1 cellular context compared by ENCODE assay signal in the genomic region with DNA sequence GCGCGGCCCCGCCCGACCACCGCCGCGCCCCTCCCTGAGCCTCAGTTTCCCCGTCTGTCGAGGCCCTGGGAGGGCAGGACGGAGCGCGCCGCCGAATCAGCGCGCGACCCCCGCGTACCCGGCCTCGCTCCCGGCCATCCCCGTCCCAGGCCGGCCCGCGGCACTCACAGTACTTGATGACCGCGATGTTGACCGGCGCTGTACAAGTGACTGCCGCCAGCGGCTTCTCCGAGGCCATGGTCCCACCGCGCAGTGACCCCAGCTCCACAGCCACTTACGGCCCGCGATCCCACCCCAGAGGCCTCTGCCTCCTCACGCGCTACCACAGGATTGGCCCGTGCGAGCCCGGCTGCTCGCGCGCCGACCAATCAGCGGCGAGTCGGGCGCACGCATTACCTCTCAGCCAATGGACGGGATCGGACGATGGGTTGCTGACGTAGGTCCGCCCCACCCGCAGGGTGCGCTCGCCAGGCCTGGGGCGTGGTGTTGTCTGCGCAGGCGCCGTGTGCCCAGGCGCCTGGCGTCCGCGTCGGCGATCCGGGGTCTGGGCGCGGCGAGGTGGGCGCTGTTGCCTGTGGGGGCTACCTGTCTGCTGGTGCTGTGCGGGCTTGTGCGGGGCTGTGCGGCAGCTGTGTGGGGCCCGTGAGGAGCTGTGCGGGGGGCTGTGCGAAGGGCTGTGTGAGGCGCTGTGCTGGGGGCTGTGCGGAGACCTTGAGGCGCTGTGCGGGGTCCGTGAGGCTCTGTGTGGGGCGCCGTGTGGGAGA.
A peak's percentile ranks its signal among the peaks of the same experiment; 100 is the strongest.
TF ChIP-seq lines count a peak whose summit lies in the region.

A gene with protein sequence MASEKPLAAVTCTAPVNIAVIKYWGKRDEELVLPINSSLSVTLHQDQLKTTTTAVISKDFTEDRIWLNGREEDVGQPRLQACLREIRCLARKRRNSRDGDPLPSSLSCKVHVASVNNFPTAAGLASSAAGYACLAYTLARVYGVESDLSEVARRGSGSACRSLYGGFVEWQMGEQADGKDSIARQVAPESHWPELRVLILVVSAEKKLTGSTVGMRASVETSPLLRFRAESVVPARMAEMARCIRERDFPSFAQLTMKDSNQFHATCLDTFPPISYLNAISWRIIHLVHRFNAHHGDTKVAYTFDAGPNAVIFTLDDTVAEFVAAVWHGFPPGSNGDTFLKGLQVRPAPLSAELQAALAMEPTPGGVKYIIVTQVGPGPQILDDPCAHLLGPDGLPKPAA (minus strand): TSS at position 249 of the 764 bp plus-strand sequence. CDS start 11 bp downstream, at position 238.

TF ChIP-seq in HepG2, 621 proteins besides CTCF, POLR2A, EP300 and RAD21 (continued from another document and continues in another):
- TF ChIP-seq, protein P1, sequence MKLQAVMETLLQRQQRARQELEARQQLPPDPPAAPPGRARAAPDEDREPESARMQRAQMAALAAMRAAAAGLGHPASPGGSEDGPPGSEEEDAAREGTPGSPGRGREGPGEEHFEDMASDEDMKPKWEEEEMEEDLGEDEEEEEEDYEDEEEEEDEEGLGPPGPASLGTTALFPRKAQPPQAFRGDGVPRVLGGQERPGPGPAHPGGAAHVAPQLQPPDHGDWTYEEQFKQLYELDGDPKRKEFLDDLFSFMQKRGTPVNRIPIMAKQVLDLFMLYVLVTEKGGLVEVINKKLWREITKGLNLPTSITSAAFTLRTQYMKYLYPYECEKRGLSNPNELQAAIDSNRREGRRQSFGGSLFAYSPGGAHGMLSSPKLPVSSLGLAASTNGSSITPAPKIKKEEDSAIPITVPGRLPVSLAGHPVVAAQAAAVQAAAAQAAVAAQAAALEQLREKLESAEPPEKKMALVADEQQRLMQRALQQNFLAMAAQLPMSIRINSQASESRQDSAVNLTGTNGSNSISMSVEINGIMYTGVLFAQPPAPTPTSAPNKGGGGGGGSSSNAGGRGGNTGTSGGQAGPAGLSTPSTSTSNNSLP (IDR thresholded peaks at IDR 0.05; ENCODE audit: low read depth, low read length) = peak; percentile 14; the same call in 1 of the 2 replicates
- TF ChIP-seq BORCS8-MEF2B (CRISPR knock-in tag; IDR thresholded peaks at IDR 0.05) (peak; percentile 82), MTA1 (CRISPR knock-in tag; IDR thresholded peaks at IDR 0.05; ENCODE audit: borderline replicate concordance) (peak; percentile 70; the same call in 1 of the 2 replicates), XRCC5 (optimal IDR thresholded peaks at IDR 0.05; ENCODE audit: low read length) (peak; percentile 62), ZNF616 (CRISPR knock-in tag; IDR thresholded peaks at IDR 0.05; ENCODE audit: low read depth) (peak; percentile 30), ZBTB40 (IDR thresholded peaks at IDR 0.05) (no peak), ZBTB40 (CRISPR knock-in tag; IDR thresholded peaks at IDR 0.05) (peak; percentile 4), ZNF33B (CRISPR knock-in tag; IDR thresholded peaks at IDR 0.05) (0 out of 2 replicates have a peak, but pooled peaks have one; percentile 89), ZNF784 (CRISPR knock-in tag; IDR thresholded peaks at IDR 0.05; ENCODE audit: borderline replicate concordance) (peak; percentile 91), ARNT2 (CRISPR knock-in tag; IDR thresholded peaks at IDR 0.05; ENCODE audit: low read depth) (peak; percentile 98), ZNF20 (CRISPR knock-in tag; IDR thresholded peaks at IDR 0.05) (no peak), KLF6 (CRISPR knock-in tag; IDR thresholded peaks at IDR 0.05) (peak; percentile 87; the same call in 1 of the 2 replicates), SNRNP70 (IDR thresholded peaks at IDR 0.05; ENCODE audit: low read depth, low read length) (no peak), MAFG (CRISPR knock-in tag; IDR thresholded peaks at IDR 0.05) (no peak), NFATC3 (CRISPR knock-in tag; IDR thresholded peaks at IDR 0.05) (peak; percentile 96; the same call in 1 of the 2 replicates), PAX8 (CRISPR knock-in tag; IDR thresholded peaks at IDR 0.05; ENCODE audit: borderline replicate concordance) (peak; percentile 70; the same call in 1 of the 2 replicates), ZNF253 (CRISPR knock-in tag; IDR thresholded peaks at IDR 0.05; ENCODE audit: borderline replicate concordance) (peak; percentile 85), MED1 (CRISPR knock-in tag; IDR thresholded peaks at IDR 0.05) (peak; percentile 76), HDAC1 (CRISPR knock-in tag; IDR thresholded peaks at IDR 0.05) (peak; percentile 95), PRDM15 (CRISPR knock-in tag; IDR thresholded peaks at IDR 0.05) (peak; percentile 8; the same call in 1 of the 2 replicates), CREB1 (IDR thresholded peaks at IDR 0.05) (peak; percentile 97), CREB1 (CRISPR knock-in tag; IDR thresholded peaks at IDR 0.05) (peak; percentile 92), SP1 (IDR thresholded peaks at IDR 0.05) (no peak), SP1 (CRISPR knock-in tag; IDR thresholded peaks at IDR 0.05) (peak; percentile 99), FOXM1 (CRISPR knock-in tag; IDR thresholded peaks at IDR 0.05) (no peak), ZNF747 (CRISPR knock-in tag; IDR thresholded peaks at IDR 0.05; ENCODE audit: borderline replicate concordance) (peak; percentile 90; the same call in 1 of the 2 replicates), ZNF557 (CRISPR knock-in tag; IDR thresholded peaks at IDR 0.05) (no peak), FOXC1 (CRISPR knock-in tag; IDR thresholded peaks at IDR 0.05; ENCODE audit: borderline replicate concordance) (0 out of 2 replicates have a peak, but pooled peaks have one; percentile 88), SMYD3 (CRISPR knock-in tag; IDR thresholded peaks at IDR 0.05) (peak; percentile 70; the same call in 1 of the 2 replicates), ZNF44 (CRISPR knock-in tag; IDR thresholded peaks at IDR 0.05) (peak; percentile 99; the same call in 1 of the 2 replicates), ZSCAN31 (CRISPR knock-in tag; IDR thresholded peaks at IDR 0.05; ENCODE audit: low read depth) (peak; percentile 97; the same call in 1 of the 2 replicates), THAP11 (CRISPR knock-in tag; IDR thresholded peaks at IDR 0.05) (peak; percentile 85), THRA (CRISPR knock-in tag; IDR thresholded peaks at IDR 0.05; ENCODE audit: borderline replicate concordance) (peak; percentile 64; the same call in 1 of the 2 replicates), PAF1 (CRISPR knock-in tag; IDR thresholded peaks at IDR 0.05) (no peak), RELA (CRISPR knock-in tag; IDR thresholded peaks at IDR 0.05) (peak; percentile 86), TP53 (CRISPR knock-in tag; conservative IDR thresholded peaks at IDR 0.05) (peak; percentile 28; the same call in 1 of the 2 replicates)
